21 cellular contexts compared by ENCODE assay signal in the genomic region with DNA sequence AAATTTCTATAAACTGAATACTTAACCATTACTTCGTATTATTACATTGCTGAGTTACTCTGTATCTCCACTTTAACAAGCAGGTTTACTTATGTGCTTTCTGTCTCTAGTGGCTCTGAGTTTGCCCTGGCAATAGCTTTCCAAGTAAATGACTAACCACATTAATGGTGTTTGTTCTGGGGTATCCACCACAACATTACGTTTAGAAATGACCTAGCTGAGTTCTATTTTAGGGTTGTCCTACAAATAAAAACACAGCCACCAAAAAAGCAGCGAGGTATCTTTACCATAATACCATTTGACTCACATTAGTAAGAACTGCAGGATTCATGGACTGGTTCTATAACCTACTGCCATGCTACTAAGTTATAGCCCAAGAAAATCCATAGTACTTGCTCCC.
DNase-seq lines count a peak whose midpoint lies in the region; ATAC-seq, FAIRE-seq and TF ChIP-seq lines count a peak whose summit lies in the region.
"Had no signal": no experiment of that assay in that cellular context is flagged by ENCODE, and none has a peak within 500 bp of the region (broad histone marks: within the 10 kb centered on the region; RNA-seq: fewer than 3 reads in every experiment).

No MANE protein-coding gene starts in this region.

- H3K4me3 ChIP-seq in right lobe of liver (no peak overlapping the region), HepG2 (replicated peaks in 1 of 3; ENCODE audit: insufficient read depth in 1 of 3, low read depth in 2 of 3, low read length in 3 of 3) (no peak overlapping the region), astrocyte of the spinal cord (ENCODE audit: low read depth, low read length) (no peak overlapping the region)

- H3K4me2 ChIP-seq in HepG2 (ENCODE audit: low read depth, low read length), result no peak overlapping the region

- ATAC-seq in right lobe of liver (peak; percentile 42 to 55 (median 47)), HepG2 (no peak), left lobe of liver (peak; percentile 66), HG02852 (IDR thresholded peaks at IDR 0.05; ENCODE audit: unreplicated experiment) (no peak)

- TF ChIP-seq CTCF in right lobe of liver (IDR thresholded peaks at IDR 0.05) (no peak), HepG2 (CRISPR knock-in tag; IDR thresholded peaks at IDR 0.05) (no peak), astrocyte of the spinal cord (IDR thresholded peaks at IDR 0.05; ENCODE audit: low read depth, low read length) (no peak)

- 21% methylated on average over 3 of the region's 3 CpGs for WGBS in right lobe of liver (ENCODE audit: insufficient coverage, low coverage, low lambda C conversion rate, missing lambda C conversion rate)
- WGBS in HepG2 (ENCODE audit: low lambda C conversion rate), result 47% methylated on average over 3 of the region's 3 CpGs

- BruUV-seq in HepG2 (replicated peaks; lab: Mats Ljungman, UMichigan), result no TSS peak

- H3K79me2 ChIP-seq in HepG2 (ENCODE audit: insufficient read depth, low read length), result no peaks in the 10 kb centered on the region

- H3K36me3 ChIP-seq in right lobe of liver (no peaks in the 10 kb centered on the region), HepG2 (replicated peaks in 1 of 2; ENCODE audit: control insufficient read depth in 1 of 2, insufficient read depth in 2 of 2, low read length in 2 of 2) (no peaks in the 10 kb centered on the region; a peak in 2 of 5 replicates)

- CTCF ChIA-PET in HepG2 (lab: Yijun Ruan, JAX; ENCODE audit: low intra/inter-chr PET ratio, low total read pairs), result no interaction called here

- H3K9me3 ChIP-seq in right lobe of liver (no peaks in the 10 kb centered on the region), HepG2 (ENCODE audit: low read length) (no peaks in the 10 kb centered on the region)

- no peak for TF ChIP-seq EP300 in HepG2 (IDR thresholded peaks at IDR 0.05; ENCODE audit: low read depth in 2 of 2, low read length in 2 of 2)
- no peak for TF ChIP-seq EP300 in HepG2 (CRISPR knock-in tag; IDR thresholded peaks at IDR 0.05; ENCODE audit: borderline replicate concordance)

- in situ Hi-C loops in HepG2 (cut with HindIII; ENCODE audit: extremely low pct_ligation_motif_present, low pct_unique_long_range_greater_than_20kb), result loop anchor here (5.0 to 10.0 kb wide), 2 partner anchors 342 to 375 kb away; a partner anchor contains a TSS
- in situ Hi-C loops in astrocyte of the spinal cord (cut with HindIII; ENCODE audit: low sequenced_read_pairs), result no loop called here

- no peaks in the 10 kb centered on the region for H4K20me1 ChIP-seq in HepG2 (ENCODE audit: insufficient read depth, low read length)

- POLR2A ChIA-PET in HepG2 (lab: Yijun Ruan, JAX), result no interaction called here

- no peak overlapping the region for H3K27ac ChIP-seq in right lobe of liver
- H3K27ac ChIP-seq in HepG2 (ENCODE audit: extremely low read length, insufficient read depth, low read length), result no peak overlapping the region
- H3K27ac ChIP-seq: C4-2B had no signal

- no peaks in the 10 kb centered on the region for H3K27me3 ChIP-seq in right lobe of liver
- H3K27me3 ChIP-seq in HepG2 (ENCODE audit: control insufficient read depth in 1 of 2, insufficient read depth in 2 of 2, low read length in 2 of 2), result no peaks in the 10 kb centered on the region

- TF ChIP-seq POLR2A in right lobe of liver (IDR thresholded peaks at IDR 0.05) (no peak), HepG2 (IDR thresholded peaks at IDR 0.05; ENCODE audit: insufficient read depth in 1 of 2, low read depth in 2 of 2, low read length in 2 of 2) (no peak)

- intact Hi-C loops in right lobe of liver (cut with DNase I), result no loop called here
- intact Hi-C loops in HepG2 (cut with micrococcal nuclease; ENCODE audit: unreplicated experiment), result loop anchor here (5.0 kb wide), 1 partner anchor 343 kb away; no protein-coding TSS in a partner anchor

- DNase-seq in right lobe of liver, result no peak
- no peak for DNase-seq in HepG2 (ENCODE audit: low spot score)
- peak; percentile 46 for DNase-seq in astrocyte of the spinal cord (ENCODE audit: low read depth, low spot score)
- no peak for DNase-seq in left lobe of liver (ENCODE audit: low spot score)
- no peak for DNase-seq in stimulated activated CD4-positive, alpha-beta T cell treated with anti-CD3 and anti-CD28 coated beads, Interleukin-1b, Interleukin-23, amount 100 ng/mL, for 48 hours
- DNase-seq in AG08396 (ENCODE audit: low spot score), result no peak
- DNase-seq in epidermal melanocyte (ENCODE audit: insufficient read length, low spot score), result no peak
- DNase-seq: 8988T, GDM1, KG1, NCI-H1105 treated with DMSO at 0.1 percent for 48 hours, NCI-H2029 treated with DMSO at 0.1 percent for 48 hours, NCI-H226, NCI-H510A treated with DMSO at 0.1 percent for 48 hours, NCI-H748 treated with DMSO at 0.1 percent for 48 hours, OCI-M1, SHP77 had no signal

- FAIRE-seq in HepG2 (lab: Jason Lieb, UNC), result no peak
- FAIRE-seq: GM18507, H1 had no signal

- H3K9ac ChIP-seq in HepG2 (ENCODE audit: insufficient read depth, low read depth, low read length), result no peak overlapping the region

- H2AFZ ChIP-seq in HepG2 (ENCODE audit: low read length), result no peak overlapping the region

- H3K4me1 ChIP-seq in right lobe of liver (peaks cover 0 to 19% (median 0%) of the 10 kb centered on the region in 4 donors), HepG2 (ENCODE audit: insufficient read depth, low read length) (peaks cover 27% of the 10 kb centered on the region)

- no peak for TF ChIP-seq RAD21 in HepG2 (CRISPR knock-in tag; IDR thresholded peaks at IDR 0.05)

TF ChIP-seq in HepG2, 621 proteins besides CTCF, POLR2A, EP300 and RAD21 (continues in another document):
- no peak for TF ChIP-seq SCMH1 (CRISPR knock-in tag; IDR thresholded peaks at IDR 0.05; ENCODE audit: borderline replicate concordance)
- TF ChIP-seq HNRNPLL (IDR thresholded peaks at IDR 0.05; ENCODE audit: low read depth, low read length, poor library complexity, severe bottlenecking), result no peak
- no peak for TF ChIP-seq SAFB2 (CRISPR knock-in tag; IDR thresholded peaks at IDR 0.05; ENCODE audit: borderline replicate concordance, low read depth)
- TF ChIP-seq, protein P1, sequence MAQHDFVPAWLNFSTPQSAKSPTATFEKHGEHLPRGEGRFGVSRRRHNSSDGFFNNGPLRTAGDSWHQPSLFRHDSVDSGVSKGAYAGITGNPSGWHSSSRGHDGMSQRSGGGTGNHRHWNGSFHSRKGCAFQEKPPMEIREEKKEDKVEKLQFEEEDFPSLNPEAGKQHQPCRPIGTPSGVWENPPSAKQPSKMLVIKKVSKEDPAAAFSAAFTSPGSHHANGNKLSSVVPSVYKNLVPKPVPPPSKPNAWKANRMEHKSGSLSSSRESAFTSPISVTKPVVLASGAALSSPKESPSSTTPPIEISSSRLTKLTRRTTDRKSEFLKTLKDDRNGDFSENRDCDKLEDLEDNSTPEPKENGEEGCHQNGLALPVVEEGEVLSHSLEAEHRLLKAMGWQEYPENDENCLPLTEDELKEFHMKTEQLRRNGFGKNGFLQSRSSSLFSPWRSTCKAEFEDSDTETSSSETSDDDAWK (CRISPR knock-in tag; IDR thresholded peaks at IDR 0.05), result no peak
- no peak for TF ChIP-seq NR2F2 (IDR thresholded peaks at IDR 0.05; ENCODE audit: borderline replicate concordance, low read depth)
- TF ChIP-seq ZNF17 (CRISPR knock-in tag; IDR thresholded peaks at IDR 0.05), result no peak
- no peak for TF ChIP-seq JUNB (CRISPR knock-in tag; IDR thresholded peaks at IDR 0.05; ENCODE audit: borderline replicate concordance)
- TF ChIP-seq YY1 (IDR thresholded peaks at IDR 0.05; ENCODE audit: insufficient read depth, insufficient replicate concordance, low read depth, low read length), result no peak
- TF ChIP-seq, protein P2, sequence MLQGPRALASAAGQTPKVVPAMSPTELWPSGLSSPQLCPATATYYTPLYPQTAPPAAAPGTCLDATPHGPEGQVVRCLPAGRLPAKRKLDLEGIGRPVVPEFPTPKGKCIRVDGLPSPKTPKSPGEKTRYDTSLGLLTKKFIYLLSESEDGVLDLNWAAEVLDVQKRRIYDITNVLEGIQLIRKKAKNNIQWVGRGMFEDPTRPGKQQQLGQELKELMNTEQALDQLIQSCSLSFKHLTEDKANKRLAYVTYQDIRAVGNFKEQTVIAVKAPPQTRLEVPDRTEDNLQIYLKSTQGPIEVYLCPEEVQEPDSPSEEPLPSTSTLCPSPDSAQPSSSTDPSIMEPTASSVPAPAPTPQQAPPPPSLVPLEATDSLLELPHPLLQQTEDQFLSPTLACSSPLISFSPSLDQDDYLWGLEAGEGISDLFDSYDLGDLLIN (CRISPR knock-in tag; IDR thresholded peaks at IDR 0.05; ENCODE audit: borderline replicate concordance), result no peak
- TF ChIP-seq ZNF747 (CRISPR knock-in tag; IDR thresholded peaks at IDR 0.05; ENCODE audit: borderline replicate concordance), result no peak
- TF ChIP-seq, protein P3, sequence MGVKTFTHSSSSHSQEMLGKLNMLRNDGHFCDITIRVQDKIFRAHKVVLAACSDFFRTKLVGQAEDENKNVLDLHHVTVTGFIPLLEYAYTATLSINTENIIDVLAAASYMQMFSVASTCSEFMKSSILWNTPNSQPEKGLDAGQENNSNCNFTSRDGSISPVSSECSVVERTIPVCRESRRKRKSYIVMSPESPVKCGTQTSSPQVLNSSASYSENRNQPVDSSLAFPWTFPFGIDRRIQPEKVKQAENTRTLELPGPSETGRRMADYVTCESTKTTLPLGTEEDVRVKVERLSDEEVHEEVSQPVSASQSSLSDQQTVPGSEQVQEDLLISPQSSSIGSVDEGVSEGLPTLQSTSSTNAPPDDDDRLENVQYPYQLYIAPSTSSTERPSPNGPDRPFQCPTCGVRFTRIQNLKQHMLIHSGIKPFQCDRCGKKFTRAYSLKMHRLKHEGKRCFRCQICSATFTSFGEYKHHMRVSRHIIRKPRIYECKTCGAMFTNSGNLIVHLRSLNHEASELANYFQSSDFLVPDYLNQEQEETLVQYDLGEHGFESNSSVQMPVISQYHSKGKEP (CRISPR knock-in tag; IDR thresholded peaks at IDR 0.05), result no peak
- no peak for TF ChIP-seq HDAC2 (CRISPR knock-in tag; IDR thresholded peaks at IDR 0.05)

Comparison
In these comparisons a context has a peak if more than half of its experiments do, and no peak if none do; other contexts are left out.
1. ATAC-seq: peak in right lobe of liver (4 of 4) and left lobe of liver (single experiment); none in HepG2 (single experiment) and HG02852 (single experiment).